In the genomic region with DNA sequence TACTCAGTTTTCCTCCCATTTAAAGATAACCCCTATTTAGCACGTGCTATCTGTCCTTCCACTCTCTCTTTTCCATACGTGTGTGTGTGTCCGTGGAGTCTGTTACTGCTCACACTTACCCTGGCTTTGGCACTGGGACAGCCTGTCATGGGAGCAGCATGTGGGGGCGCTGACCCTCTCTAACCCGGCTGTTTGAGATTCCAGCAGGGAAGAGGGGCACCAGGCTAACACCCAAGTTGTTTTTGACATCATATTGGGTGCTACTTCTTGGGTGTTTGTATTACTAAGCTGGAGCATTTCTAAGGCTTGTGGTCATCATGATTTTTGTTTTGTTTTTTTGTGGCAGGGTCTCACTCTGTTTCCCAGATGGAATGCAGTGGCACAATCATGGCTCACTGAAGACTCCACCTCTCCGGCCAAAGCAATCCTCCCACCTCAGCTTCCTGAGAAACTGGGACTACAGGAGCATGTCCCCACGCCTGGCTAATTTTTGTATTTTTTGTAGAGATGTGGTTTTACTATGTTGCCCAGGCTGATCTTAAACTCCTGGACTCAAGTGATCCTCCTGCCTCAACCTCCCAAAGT, we compare ENCODE assay signal across 1 cellular context.
TF ChIP-seq lines count a peak whose summit lies in the region.

No MANE protein-coding gene starts in this region.

TF ChIP-seq in SK-N-SH, 30 proteins besides CTCF, POLR2A, EP300 and RAD21 (continued from another document):
- TF ChIP-seq, protein P1, sequence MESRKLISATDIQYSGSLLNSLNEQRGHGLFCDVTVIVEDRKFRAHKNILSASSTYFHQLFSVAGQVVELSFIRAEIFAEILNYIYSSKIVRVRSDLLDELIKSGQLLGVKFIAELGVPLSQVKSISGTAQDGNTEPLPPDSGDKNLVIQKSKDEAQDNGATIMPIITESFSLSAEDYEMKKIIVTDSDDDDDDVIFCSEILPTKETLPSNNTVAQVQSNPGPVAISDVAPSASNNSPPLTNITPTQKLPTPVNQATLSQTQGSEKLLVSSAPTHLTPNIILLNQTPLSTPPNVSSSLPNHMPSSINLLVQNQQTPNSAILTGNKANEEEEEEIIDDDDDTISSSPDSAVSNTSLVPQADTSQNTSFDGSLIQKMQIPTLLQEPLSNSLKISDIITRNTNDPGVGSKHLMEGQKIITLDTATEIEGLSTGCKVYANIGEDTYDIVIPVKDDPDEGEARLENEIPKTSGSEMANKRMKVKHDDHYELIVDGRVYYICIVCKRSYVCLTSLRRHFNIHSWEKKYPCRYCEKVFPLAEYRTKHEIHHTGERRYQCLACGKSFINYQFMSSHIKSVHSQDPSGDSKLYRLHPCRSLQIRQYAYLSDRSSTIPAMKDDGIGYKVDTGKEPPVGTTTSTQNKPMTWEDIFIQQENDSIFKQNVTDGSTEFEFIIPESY (IDR thresholded peaks at IDR 0.05; ENCODE audit: borderline replicate concordance, low read depth), result no peak
- TF ChIP-seq, protein P2, sequence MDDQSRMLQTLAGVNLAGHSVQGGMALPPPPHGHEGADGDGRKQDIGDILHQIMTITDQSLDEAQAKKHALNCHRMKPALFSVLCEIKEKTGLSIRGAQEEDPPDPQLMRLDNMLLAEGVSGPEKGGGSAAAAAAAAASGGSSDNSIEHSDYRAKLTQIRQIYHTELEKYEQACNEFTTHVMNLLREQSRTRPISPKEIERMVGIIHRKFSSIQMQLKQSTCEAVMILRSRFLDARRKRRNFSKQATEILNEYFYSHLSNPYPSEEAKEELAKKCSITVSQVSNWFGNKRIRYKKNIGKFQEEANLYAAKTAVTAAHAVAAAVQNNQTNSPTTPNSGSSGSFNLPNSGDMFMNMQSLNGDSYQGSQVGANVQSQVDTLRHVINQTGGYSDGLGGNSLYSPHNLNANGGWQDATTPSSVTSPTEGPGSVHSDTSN (IDR thresholded peaks at IDR 0.05), result no peak
- TF ChIP-seq, protein P3, sequence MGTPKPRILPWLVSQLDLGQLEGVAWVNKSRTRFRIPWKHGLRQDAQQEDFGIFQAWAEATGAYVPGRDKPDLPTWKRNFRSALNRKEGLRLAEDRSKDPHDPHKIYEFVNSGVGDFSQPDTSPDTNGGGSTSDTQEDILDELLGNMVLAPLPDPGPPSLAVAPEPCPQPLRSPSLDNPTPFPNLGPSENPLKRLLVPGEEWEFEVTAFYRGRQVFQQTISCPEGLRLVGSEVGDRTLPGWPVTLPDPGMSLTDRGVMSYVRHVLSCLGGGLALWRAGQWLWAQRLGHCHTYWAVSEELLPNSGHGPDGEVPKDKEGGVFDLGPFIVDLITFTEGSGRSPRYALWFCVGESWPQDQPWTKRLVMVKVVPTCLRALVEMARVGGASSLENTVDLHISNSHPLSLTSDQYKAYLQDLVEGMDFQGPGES (IDR thresholded peaks at IDR 0.05; ENCODE audit: low read depth, low read length), result no peak
- no peak for TF ChIP-seq MEF2A (IDR thresholded peaks at IDR 0.05; ENCODE audit: borderline replicate concordance, low read depth)
- no peak for TF ChIP-seq RXRA (IDR thresholded peaks at IDR 0.05; ENCODE audit: borderline replicate concordance, low read depth)
- no peak for TF ChIP-seq NFIC (IDR thresholded peaks at IDR 0.05; ENCODE audit: borderline replicate concordance)
- TF ChIP-seq TAF1 (IDR thresholded peaks at IDR 0.05; ENCODE audit: borderline replicate concordance, low read depth, low read length), result no peak
- TF ChIP-seq FOXJ3 (CRISPR knock-in tag; IDR thresholded peaks at IDR 0.05), result no peak
- TF ChIP-seq JUND (IDR thresholded peaks at IDR 0.05), result no peak
- no peak for TF ChIP-seq FOXM1 (IDR thresholded peaks at IDR 0.05; ENCODE audit: low read depth)
- TF ChIP-seq MXI1 (IDR thresholded peaks at IDR 0.05; ENCODE audit: low read depth, low read length), result no peak
- no peak for TF ChIP-seq POLR2AphosphoS5 (IDR thresholded peaks at IDR 0.05; ENCODE audit: low read depth, low read length)
- TF ChIP-seq, protein P4, sequence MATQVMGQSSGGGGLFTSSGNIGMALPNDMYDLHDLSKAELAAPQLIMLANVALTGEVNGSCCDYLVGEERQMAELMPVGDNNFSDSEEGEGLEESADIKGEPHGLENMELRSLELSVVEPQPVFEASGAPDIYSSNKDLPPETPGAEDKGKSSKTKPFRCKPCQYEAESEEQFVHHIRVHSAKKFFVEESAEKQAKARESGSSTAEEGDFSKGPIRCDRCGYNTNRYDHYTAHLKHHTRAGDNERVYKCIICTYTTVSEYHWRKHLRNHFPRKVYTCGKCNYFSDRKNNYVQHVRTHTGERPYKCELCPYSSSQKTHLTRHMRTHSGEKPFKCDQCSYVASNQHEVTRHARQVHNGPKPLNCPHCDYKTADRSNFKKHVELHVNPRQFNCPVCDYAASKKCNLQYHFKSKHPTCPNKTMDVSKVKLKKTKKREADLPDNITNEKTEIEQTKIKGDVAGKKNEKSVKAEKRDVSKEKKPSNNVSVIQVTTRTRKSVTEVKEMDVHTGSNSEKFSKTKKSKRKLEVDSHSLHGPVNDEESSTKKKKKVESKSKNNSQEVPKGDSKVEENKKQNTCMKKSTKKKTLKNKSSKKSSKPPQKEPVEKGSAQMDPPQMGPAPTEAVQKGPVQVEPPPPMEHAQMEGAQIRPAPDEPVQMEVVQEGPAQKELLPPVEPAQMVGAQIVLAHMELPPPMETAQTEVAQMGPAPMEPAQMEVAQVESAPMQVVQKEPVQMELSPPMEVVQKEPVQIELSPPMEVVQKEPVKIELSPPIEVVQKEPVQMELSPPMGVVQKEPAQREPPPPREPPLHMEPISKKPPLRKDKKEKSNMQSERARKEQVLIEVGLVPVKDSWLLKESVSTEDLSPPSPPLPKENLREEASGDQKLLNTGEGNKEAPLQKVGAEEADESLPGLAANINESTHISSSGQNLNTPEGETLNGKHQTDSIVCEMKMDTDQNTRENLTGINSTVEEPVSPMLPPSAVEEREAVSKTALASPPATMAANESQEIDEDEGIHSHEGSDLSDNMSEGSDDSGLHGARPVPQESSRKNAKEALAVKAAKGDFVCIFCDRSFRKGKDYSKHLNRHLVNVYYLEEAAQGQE (IDR thresholded peaks at IDR 0.05; ENCODE audit: low read depth, low read length), result no peak
- TF ChIP-seq, protein P5, sequence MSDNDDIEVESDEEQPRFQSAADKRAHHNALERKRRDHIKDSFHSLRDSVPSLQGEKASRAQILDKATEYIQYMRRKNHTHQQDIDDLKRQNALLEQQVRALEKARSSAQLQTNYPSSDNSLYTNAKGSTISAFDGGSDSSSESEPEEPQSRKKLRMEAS (IDR thresholded peaks at IDR 0.05; ENCODE audit: low read depth), result no peak
TF ChIP-seq in SK-N-SH: peak in this region for 0.
